In genomic region chr20:10632681-10633509, GRCh38 we compare ENCODE assay signal across 25 cellular contexts. TPM values are rescaled to one million over a fixed set of nuclear protein-coding genes. Genes with fewer than 3 reads are reported as not detected.
DNase-seq lines count a peak whose midpoint lies in the region; ATAC-seq and TF ChIP-seq lines count a peak whose summit lies in the region.
"Had no signal": no experiment of that assay in that cellular context is flagged by ENCODE, and none has a peak within 500 bp of the region (broad histone marks: within the 10 kb centered on the region; RNA-seq: fewer than 3 reads in every experiment).

No MANE protein-coding gene starts in this region.

- 78 to 88% (median 80%) methylated on average over 13 of the region's 13 CpGs for WGBS in ovary, 3 donors

- DNase-seq in M059J (ENCODE audit: low read depth) (peak; percentile 66), epithelial cell of esophagus (ENCODE audit: low read depth) (peak; percentile 50), neural progenitor cell (ENCODE audit: low spot score) (no peak), HK-2 (ENCODE audit: unreplicated experiment) (no peak), ovary (no peak)
- no peak for DNase-seq in stimulated activated naive CD4-positive, alpha-beta T cell treated with Interleukin-2 at 50 U/mL for 16 hours (lab: John Stamatoyannopoulos, UW)
- DNase-seq: ACHN; activated CD4-positive, alpha-beta T cell treated with anti-CD3 and anti-CD28 coated beads, Interleukin-2, amount 50 U/mL, for 1 hour; GDM1; H7; left ventricle myocardium superior; MM.1S; mucosa of descending colon; NCI-H526 treated with DMSO at 0.1 percent for 48 hours; nucleus accumbens; stimulated activated CD4-positive, alpha-beta T cell treated with anti-CD3 and anti-CD28 coated beads, Interleukin-12 subunit alpha, Interleukin-12 subunit beta, amount 100 ng/mL, for 4 hours; stimulated activated naive CD8-positive, alpha-beta T cell treated with anti-CD3 and anti-CD28 coated beads, Interleukin-15, amount 100 ng/mL, for 72 hours; T-helper 17 cell; upper lobe of right lung had no signal

- H3K27ac ChIP-seq in BLaER1 treated with 17β-estradiol and CSF1 and Interleukin-3, amounts not matched to agents 10 nM and 100 nM, result no peak overlapping the region
- no peak overlapping the region for H3K27ac ChIP-seq in neural progenitor cell
- no peak overlapping the region for H3K27ac ChIP-seq in ovary
- H3K27ac ChIP-seq: SK-N-MC, upper lobe of right lung, VCaP had no signal

- H3K79me2 ChIP-seq in neural progenitor cell (ENCODE audit: low read depth), result peaks cover 6% of the 10 kb centered on the region

- H3F3A ChIP-seq in neural progenitor cell (ENCODE audit: low read depth), result peaks cover 76% of the 10 kb centered on the region

- peaks cover 23 to 41% (median 33%) of the 10 kb centered on the region in 10 experiments for H3K4me1 ChIP-seq in BLaER1 treated with 17β-estradiol and CSF1 and Interleukin-3, amounts not matched to agents 10 nM and 100 nM
- H3K4me1 ChIP-seq in neural progenitor cell (peaks cover 95% of the 10 kb centered on the region), ovary (ENCODE audit: insufficient read depth) (peaks cover 19% of the 10 kb centered on the region)

- peak overlapping the region; percentile 9 for H3K4me3 Mint-ChIP-seq in neural progenitor cell
- H3K4me3 Mint-ChIP-seq: CD14-positive monocyte; stimulated activated naive CD8-positive, alpha-beta T cell treated with anti-CD3 and anti-CD28 coated beads, Interleukin-15, amount 100 ng/mL, for 72 hours; T-helper 17 cell had no signal

- H3K36me3 ChIP-seq in BLaER1 treated with 17β-estradiol and CSF1 and Interleukin-3, amounts not matched to agents 10 nM and 100 nM, result peaks cover 0 to 17% (median 9%) of the 10 kb centered on the region in 11 experiments; a peak in 12 of 22 replicates
- H3K36me3 ChIP-seq in neural progenitor cell, result no peaks in the 10 kb centered on the region
- no peaks in the 10 kb centered on the region for H3K36me3 ChIP-seq in ovary

- no peaks in the 10 kb centered on the region for H3K9me3 Mint-ChIP-seq in neural progenitor cell
- H3K9me3 Mint-ChIP-seq: stimulated activated naive CD8-positive, alpha-beta T cell treated with anti-CD3 and anti-CD28 coated beads, Interleukin-15, amount 100 ng/mL, for 72 hours had no signal

- TF ChIP-seq POLR2A in ovary (IDR thresholded peaks at IDR 0.05), result no peak

- H3K27me3 Mint-ChIP-seq in neural progenitor cell (ENCODE audit: insufficient read depth, low read depth), result peaks cover 3% of the 10 kb centered on the region
- H3K27me3 Mint-ChIP-seq: stimulated activated naive CD8-positive, alpha-beta T cell treated with anti-CD3 and anti-CD28 coated beads, Interleukin-15, amount 100 ng/mL, for 72 hours; T-helper 17 cell had no signal

- no peak for ATAC-seq in HG03442 (IDR thresholded peaks at IDR 0.05; ENCODE audit: unreplicated experiment)
- ATAC-seq: left ventricle myocardium superior; mucosa of descending colon; stimulated activated naive CD8-positive, alpha-beta T cell treated with anti-CD3 and anti-CD28 coated beads, Interleukin-15, amount 100 ng/mL, for 72 hours; T-helper 17 cell; upper lobe of right lung had no signal

- peaks cover 0 to 20% (median 0%) of the 10 kb centered on the region in 11 experiments; a peak in 4 of 22 replicates for H3K27me3 ChIP-seq in BLaER1 treated with 17β-estradiol and CSF1 and Interleukin-3, amounts not matched to agents 10 nM and 100 nM
- no peaks in the 10 kb centered on the region for H3K27me3 ChIP-seq in neural progenitor cell
- no peaks in the 10 kb centered on the region for H3K27me3 ChIP-seq in ovary
- H3K27me3 ChIP-seq: upper lobe of right lung had no signal

- no peak for TF ChIP-seq EP300 in ovary (IDR thresholded peaks at IDR 0.05)

- no peak for TF ChIP-seq CTCF in epithelial cell of esophagus (IDR thresholded peaks at IDR 0.05; ENCODE audit: insufficient read depth, low read depth, low read length, missing control alignments)
- TF ChIP-seq CTCF in neural progenitor cell (IDR thresholded peaks at IDR 0.05), result no peak
- TF ChIP-seq CTCF in ovary (IDR thresholded peaks at IDR 0.05), result no peak

- H3K9ac ChIP-seq in BLaER1 treated with 17β-estradiol and CSF1 and Interleukin-3, amounts not matched to agents 10 nM and 100 nM, result no peak overlapping the region
- no peak overlapping the region for H3K9ac ChIP-seq in neural progenitor cell

- peaks cover 100% of the 10 kb centered on the region for H3K4me1 Mint-ChIP-seq in neural progenitor cell
- H3K4me1 Mint-ChIP-seq: CD14-positive monocyte; stimulated activated naive CD8-positive, alpha-beta T cell treated with anti-CD3 and anti-CD28 coated beads, Interleukin-15, amount 100 ng/mL, for 72 hours had no signal

- H3K36me3 Mint-ChIP-seq in neural progenitor cell, result peaks cover 7% of the 10 kb centered on the region

- H3K4me2 ChIP-seq in BLaER1 treated with 17β-estradiol and CSF1 and Interleukin-3, amounts not matched to agents 10 nM and 100 nM, result peak overlapping the region in 9 of 11 experiments; percentile 73 to 97 (median 88); a peak in 16 of 22 replicates
- H3K4me2 ChIP-seq in neural progenitor cell, result peak overlapping the region; percentile 59

- intact Hi-C loops in ovary (cut with DNase I), result no loop called here

- H3K9me3 ChIP-seq in BLaER1 treated with 17β-estradiol and CSF1 and Interleukin-3, amounts not matched to agents 10 nM and 100 nM (replicated peaks in 1 of 11), result no peaks in the 10 kb centered on the region
- H3K9me3 ChIP-seq in neural progenitor cell (ENCODE audit: low read depth) (no peaks in the 10 kb centered on the region), ovary (no peaks in the 10 kb centered on the region)
- H3K9me3 ChIP-seq: mucosa of descending colon, upper lobe of right lung had no signal

- peaks cover 0 to 6% (median 0%) of the 10 kb centered on the region in 11 experiments; a peak in 2 of 22 replicates for H4K20me1 ChIP-seq in BLaER1 treated with 17β-estradiol and CSF1 and Interleukin-3, amounts not matched to agents 10 nM and 100 nM
- H4K20me1 ChIP-seq in neural progenitor cell (ENCODE audit: low read depth), result peaks cover 11% of the 10 kb centered on the region

- H3K27ac Mint-ChIP-seq in neural progenitor cell, result peak overlapping the region; percentile 76
- H3K27ac Mint-ChIP-seq: CD14-positive monocyte, T-helper 17 cell had no signal

- no peak overlapping the region for H2AFZ ChIP-seq in neural progenitor cell (replicated peaks)

- no peak overlapping the region for H3K4me3 ChIP-seq in BLaER1 treated with 17β-estradiol and CSF1 and Interleukin-3, amounts not matched to agents 10 nM and 100 nM
- H3K4me3 ChIP-seq in epithelial cell of esophagus (ENCODE audit: low read length), result no peak overlapping the region
- no peak overlapping the region for H3K4me3 ChIP-seq in neural progenitor cell
- H3K4me3 ChIP-seq in ovary, result no peak overlapping the region
- H3K4me3 ChIP-seq: coronary artery, mucosa of descending colon, SK-N-MC, upper lobe of right lung had no signal

RNA-seq across cellular contexts. Expression of gene JAG1, which starts 40.9 kb away (rescaled TPM):
- total RNA-seq in M059J (2014; rRNA removed; shearing (Covaris generic)), result 10.9 and 14.8 TPM in 2 replicates
- total RNA-seq in neural progenitor cell (ENCODE audit: low replicate concordance), result 121 and 129 TPM in 2 replicates
- 10 to 100 TPM; 27.1 to 69.7 (median 41.0) TPM for total RNA-seq in ovary
- polyA plus RNA-seq in ovary, result 10 to 100 TPM; 37.5 to 60.5 TPM

Comparison
In these comparisons a context has a peak if more than half of its experiments do, and no peak if none do; other contexts are left out.
1. DNase-seq: peak in M059J (single experiment) and epithelial cell of esophagus (single experiment); none in neural progenitor cell (single experiment), HK-2 (single experiment), ovary (0 of 5) and stimulated activated naive CD4-positive, alpha-beta T cell treated with Interleukin-2 at 50 U/mL for 16 hours (single experiment).